ENCODE assay signal across 13 cellular contexts in the genomic region with DNA sequence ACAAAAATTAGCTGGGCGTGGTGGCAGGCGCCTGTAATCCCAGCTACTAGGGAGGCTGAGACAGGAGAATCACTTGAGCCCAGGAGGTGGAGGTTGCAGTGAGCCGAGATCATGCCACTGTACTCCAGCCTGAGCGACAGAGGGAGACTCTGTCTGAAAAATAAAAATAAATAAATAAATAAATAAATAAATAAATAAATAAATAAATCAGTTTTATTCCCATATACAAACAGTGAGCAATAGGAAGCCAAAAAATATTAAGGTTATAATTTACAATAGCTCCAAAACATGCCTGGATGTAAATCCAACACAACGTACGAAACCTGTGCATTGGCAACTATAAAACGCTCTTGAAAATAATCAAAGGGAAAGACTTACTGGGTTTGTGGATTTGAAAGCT. TPM values are rescaled to one million over a fixed set of nuclear protein-coding genes. Genes with fewer than 3 reads are reported as not detected.
"Had no signal": no experiment of that assay in that cellular context is flagged by ENCODE, and none has a peak within 500 bp of the region (broad histone marks: within the 10 kb centered on the region; RNA-seq: fewer than 3 reads in every experiment).

No MANE protein-coding gene starts in this region.

RNA-seq across cellular contexts. Expression of a gene that starts 30.8 kb away (rescaled TPM):
- total RNA-seq: activated naive CD8-positive, alpha-beta T cell treated with anti-CD3 and anti-CD28 coated beads for 36 hours; activated naive CD8-positive, alpha-beta T cell treated with anti-CD3 and anti-CD28 coated beads, Interleukin-2, amount 10 ng/mL, durations not matched to agents 7 days and 5 days; activated T-helper 1 cell treated with anti-CD3 and anti-CD28 coated beads, Interleukin-12 subunit alpha, Interleukin-12 subunit beta, Interleukin-2, Interleukin-4 antibody, amounts not matched to agents 30 ng/mL and 10 ng/mL and 1 ng/mL, durations not matched to agents 14 hours and 24 hours and 36 hours; activated T-helper 2 cell treated with anti-CD3 and anti-CD28 coated beads, Interferon-gamma antibody, Interleukin-2, Interleukin-4, amounts not matched to agents 10 μg/mL and 5 μg/mL and 100 μg/mL, durations not matched to agents 14 hours and 24 hours and 36 hours; adrenal gland; aorta; ascending aorta; astrocyte; body of pancreas; breast epithelium; bronchial epithelial cell; cardiac septum had no signal
- polyA plus RNA-seq: adrenal gland, cardiac muscle cell had no signal
